ENCODE assay signal across 19 cellular contexts in genomic region chr11:70853103-70853830, GRCh38.
A peak's percentile ranks its signal among the peaks of the same experiment; 100 is the strongest.
DNase-seq lines count a peak whose midpoint lies in the region; TF ChIP-seq lines count a peak whose summit lies in the region.
"Had no signal": no experiment of that assay in that cellular context is flagged by ENCODE, and none has a peak within 500 bp of the region (broad histone marks: within the 10 kb centered on the region; RNA-seq: fewer than 3 reads in every experiment).

No MANE protein-coding gene starts in this region.

- H3K4me1 Mint-ChIP-seq in progenitor cell of endocrine pancreas (ENCODE audit: low read depth): no peaks in the 10 kb centered on the region
- H3K4me1 Mint-ChIP-seq: B cell, CD14-positive monocyte had no signal

- H3K27ac Mint-ChIP-seq in progenitor cell of endocrine pancreas: peak overlapping the region; percentile 8
- H3K27ac Mint-ChIP-seq: B cell, CD14-positive monocyte had no signal

- H3K27ac ChIP-seq in dorsolateral prefrontal cortex: peak overlapping the region in 2 of 59 donors; percentile 11 to 26
- H3K27ac ChIP-seq: HL-60, SJCRH30 had no signal

- H3K27me3 Mint-ChIP-seq in progenitor cell of endocrine pancreas: no peaks in the 10 kb centered on the region

- H3K9me3 Mint-ChIP-seq in progenitor cell of endocrine pancreas (ENCODE audit: low read depth): no peaks in the 10 kb centered on the region

- no peaks in the 10 kb centered on the region for H3K36me3 ChIP-seq in H7 (replicated peaks; ENCODE audit: control insufficient read depth, insufficient read depth, low read length)
- H3K36me3 ChIP-seq: HAP-1, SJCRH30 had no signal

- intact Hi-C loops in dorsolateral prefrontal cortex (cut with DNase I): no loop called here

- H3K4me3 ChIP-seq in dorsolateral prefrontal cortex (peak overlapping the region in 2 of 59 donors; percentile 7 to 23), H7 (ENCODE audit: insufficient read depth, low read depth, low read length) (no peak overlapping the region)
- H3K4me3 ChIP-seq: HAP-1, SJCRH30 had no signal

- no peak overlapping the region for H3K4me3 Mint-ChIP-seq in progenitor cell of endocrine pancreas (ENCODE audit: low read depth)
- H3K4me3 Mint-ChIP-seq: B cell, CD14-positive monocyte had no signal

- H3K27me3 ChIP-seq in dorsolateral prefrontal cortex (no peaks in the 10 kb centered on the region), H7 (ENCODE audit: control insufficient read depth, insufficient read depth, low read length) (no peaks in the 10 kb centered on the region)
- H3K27me3 ChIP-seq: SJCRH30 had no signal

- no peaks in the 10 kb centered on the region for H3K36me3 Mint-ChIP-seq in progenitor cell of endocrine pancreas (ENCODE audit: insufficient read depth)
- H3K36me3 Mint-ChIP-seq: CD14-positive monocyte had no signal

- DNase-seq in Ammon's horn (ENCODE audit: low spot score) (peak; percentile 13), dorsolateral prefrontal cortex (peak in 9 of 10 donors; percentile 30 to 85 (median 69)), left kidney (ENCODE audit: low read depth, low spot score) (peak; percentile 69), progenitor cell of endocrine pancreas (ENCODE audit: low spot score, unreplicated experiment) (no peak), NCI-H526 treated with DMSO at 0.1 percent for 48 hours (lab: John Stamatoyannopoulos, UW) (no peak), mucosa of gallbladder (ENCODE audit: low spot score) (no peak), H7 (no peak)
- DNase-seq: DMS53; KG1; NCI-H146; NCI-H2029; NCI-H226; NCI-H774; NK-92 treated with Interleukin-12 subunit alpha and Interleukin-12 subunit beta, amount 100 ng/mL, for 24 hours; SJCRH30 had no signal

- TF ChIP-seq CTCF in dorsolateral prefrontal cortex (IDR thresholded peaks at IDR 0.05 in 54 of 56, conservative IDR thresholded peaks at IDR 0.05 in 2 of 56; ENCODE audit: low read depth in 1 of 56, partially characterized antibody in 56 of 56) (no peak), progenitor cell of endocrine pancreas (IDR thresholded peaks at IDR 0.05; ENCODE audit: unreplicated experiment) (no peak)

Comparison
In these comparisons a context has a peak if more than half of its experiments do, and no peak if none do; other contexts are left out.
1. DNase-seq: peak in Ammon's horn (single experiment), dorsolateral prefrontal cortex (9 of 10) and left kidney (single experiment); none in progenitor cell of endocrine pancreas (single experiment), NCI-H526 treated with DMSO at 0.1 percent for 48 hours (single experiment), mucosa of gallbladder (single experiment) and H7 (single experiment).